14 cellular contexts compared by ENCODE assay signal in the genomic region with DNA sequence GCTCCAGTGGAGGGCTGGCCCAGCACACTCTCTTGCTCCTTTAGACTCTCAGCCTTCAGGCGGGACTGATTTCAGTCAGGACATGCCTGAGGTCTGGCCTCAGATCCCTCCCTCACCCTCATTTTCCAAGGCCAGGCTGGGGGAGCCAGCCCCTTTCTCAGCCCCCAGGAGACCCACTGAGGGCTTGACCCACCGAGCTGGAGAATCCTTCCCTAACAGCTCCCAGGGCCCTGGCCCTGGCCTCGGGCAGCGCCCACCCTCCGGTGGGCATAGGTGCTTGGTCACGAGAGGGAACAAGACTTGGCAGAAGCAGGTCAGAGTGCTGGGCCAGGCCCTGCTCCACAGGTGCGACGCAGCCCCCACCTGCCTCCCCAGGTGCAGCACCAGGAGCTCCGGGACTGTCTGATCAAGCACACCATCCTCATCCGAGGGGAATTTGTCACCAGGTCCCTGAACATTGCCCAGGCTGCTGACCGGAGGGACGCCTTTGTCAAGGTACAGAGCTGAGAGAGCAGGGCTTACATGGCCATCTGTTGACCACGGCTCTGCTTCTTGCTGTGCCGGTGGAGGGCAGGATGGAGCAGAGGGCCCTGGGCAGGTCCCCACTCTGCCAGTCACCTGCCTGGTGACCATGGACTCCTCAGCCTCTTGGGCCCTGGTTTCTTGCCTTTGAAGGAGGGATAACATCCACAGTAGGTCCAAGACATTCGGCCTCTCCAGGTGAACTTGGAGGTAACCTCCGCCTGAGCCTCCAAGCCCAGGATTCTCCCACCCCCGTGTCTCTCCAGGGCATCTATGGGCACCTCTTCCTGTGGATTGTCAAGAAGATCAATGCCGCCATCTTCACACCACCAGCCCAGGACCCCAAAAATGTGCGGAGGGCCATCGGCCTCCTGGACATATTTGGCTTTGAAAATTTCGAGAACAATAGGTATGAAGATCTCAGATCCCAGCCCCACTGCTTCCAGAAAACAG. TPM values are rescaled to one million over a fixed set of nuclear protein-coding genes. Genes with fewer than 3 reads are reported as not detected.
DNase-seq lines count a peak whose midpoint lies in the region; ATAC-seq and TF ChIP-seq lines count a peak whose summit lies in the region.
"Had no signal": no experiment of that assay in that cellular context is flagged by ENCODE, and none has a peak within 500 bp of the region (broad histone marks: within the 10 kb centered on the region; RNA-seq: fewer than 3 reads in every experiment).

No MANE protein-coding gene starts in this region.

- DNase-seq in right atrium auricular region (ENCODE audit: low spot score) (peak; percentile 34), Right ventricle myocardium superior (no peak), ecto neural progenitor cell (ENCODE audit: low spot score) (peak; percentile 32), osteoblast (ENCODE audit: insufficient read length, low spot score, missing footprints) (peak; percentile 85), NCI-H1417 (lab: John Stamatoyannopoulos, UW) (no peak), NCI-H526 treated with DMSO at 0.1 percent for 48 hours (lab: John Stamatoyannopoulos, UW) (no peak), WTC11 (ENCODE audit: low spot score) (no peak)
- DNase-seq: Calu3; CD4-positive, alpha-beta T cell; DMS79 treated with DMSO at 0.1 percent for 48 hours; NCI-H1417 treated with DMSO at 0.1 percent for 48 hours; NCI-H2081; NCI-H510A treated with DMSO at 0.1 percent for 48 hours had no signal

- H3K4me1 ChIP-seq in right atrium auricular region (peaks cover 0 to 4% of the 10 kb centered on the region in 2 donors), osteoblast (ENCODE audit: insufficient read depth, low read length) (peaks cover 2% of the 10 kb centered on the region)

- no peak overlapping the region for H3K4me3 ChIP-seq in right atrium auricular region
- H3K4me3 ChIP-seq in osteoblast (ENCODE audit: insufficient read depth, low read length): no peak overlapping the region

- H3K27me3 Mint-ChIP-seq in WTC11 (ENCODE audit: low read depth): no peaks in the 10 kb centered on the region; the same call in 1 of the 2 replicates
- H3K27me3 Mint-ChIP-seq: B cell; CD4-positive, alpha-beta T cell had no signal

- CTCF ChIA-PET in WTC11 (lab: Charles Lee): interaction anchor here (2.4 to 4.6 kb wide), 2 partner anchors 9 to 114 kb away, joined by 9 to 31 read pairs; no protein-coding TSS in a partner anchor

- H3K79me2 ChIP-seq in osteoblast (ENCODE audit: insufficient read depth, low read length): no peaks in the 10 kb centered on the region

- TF ChIP-seq CTCF in right atrium auricular region (IDR thresholded peaks at IDR 0.05) (no peak), osteoblast (IDR thresholded peaks at IDR 0.05; ENCODE audit: extremely low read depth, low read depth, low read length) (no peak), WTC11 (IDR thresholded peaks at IDR 0.05) (no peak)

- H2AFZ ChIP-seq in osteoblast (ENCODE audit: low read length): no peak overlapping the region

- H3K27me3 ChIP-seq in right atrium auricular region: no peaks in the 10 kb centered on the region
- H3K27me3 ChIP-seq in osteoblast (ENCODE audit: insufficient read depth, low read length): peaks cover 3% of the 10 kb centered on the region

- no peaks in the 10 kb centered on the region for H3K9me3 Mint-ChIP-seq in WTC11
- H3K9me3 Mint-ChIP-seq: CD4-positive, alpha-beta T cell had no signal

- H3K4me3 Mint-ChIP-seq in WTC11: no peak overlapping the region
- H3K4me3 Mint-ChIP-seq: B cell; CD4-positive, alpha-beta T cell had no signal

- no peak overlapping the region for H3K27ac Mint-ChIP-seq in WTC11
- H3K27ac Mint-ChIP-seq: B cell; CD4-positive, alpha-beta T cell had no signal

- H3K27ac ChIP-seq in right atrium auricular region (no peak overlapping the region), osteoblast (ENCODE audit: low read depth, low read length) (no peak overlapping the region)

- no peak overlapping the region for H3K4me2 ChIP-seq in osteoblast (ENCODE audit: insufficient read depth, low read length)

- intact Hi-C loops in Right ventricle myocardium superior (cut with DNase I): no loop called here

- H3K36me3 Mint-ChIP-seq in WTC11: no peaks in the 10 kb centered on the region

- no peaks in the 10 kb centered on the region for H4K20me1 ChIP-seq in osteoblast (ENCODE audit: insufficient read depth, low read length)

- H3K9me3 ChIP-seq in right atrium auricular region (no peaks in the 10 kb centered on the region), osteoblast (ENCODE audit: low read depth, low read length) (no peaks in the 10 kb centered on the region)

- H3K36me3 ChIP-seq in right atrium auricular region: no peaks in the 10 kb centered on the region
- H3K36me3 ChIP-seq in osteoblast (ENCODE audit: insufficient read depth, low read length): no peaks in the 10 kb centered on the region

- H3K4me1 Mint-ChIP-seq in WTC11: peaks cover 13% of the 10 kb centered on the region

- POLR2A ChIA-PET in WTC11 (lab: Charles Lee): no interaction called here

- ATAC-seq in Right ventricle myocardium superior (ENCODE audit: poor library complexity) (no peak), WTC11 (no peak)

TF ChIP-seq in WTC11, 78 proteins besides CTCF, POLR2A, EP300 and RAD21 (continues in another document):
- TF ChIP-seq, protein P1, sequence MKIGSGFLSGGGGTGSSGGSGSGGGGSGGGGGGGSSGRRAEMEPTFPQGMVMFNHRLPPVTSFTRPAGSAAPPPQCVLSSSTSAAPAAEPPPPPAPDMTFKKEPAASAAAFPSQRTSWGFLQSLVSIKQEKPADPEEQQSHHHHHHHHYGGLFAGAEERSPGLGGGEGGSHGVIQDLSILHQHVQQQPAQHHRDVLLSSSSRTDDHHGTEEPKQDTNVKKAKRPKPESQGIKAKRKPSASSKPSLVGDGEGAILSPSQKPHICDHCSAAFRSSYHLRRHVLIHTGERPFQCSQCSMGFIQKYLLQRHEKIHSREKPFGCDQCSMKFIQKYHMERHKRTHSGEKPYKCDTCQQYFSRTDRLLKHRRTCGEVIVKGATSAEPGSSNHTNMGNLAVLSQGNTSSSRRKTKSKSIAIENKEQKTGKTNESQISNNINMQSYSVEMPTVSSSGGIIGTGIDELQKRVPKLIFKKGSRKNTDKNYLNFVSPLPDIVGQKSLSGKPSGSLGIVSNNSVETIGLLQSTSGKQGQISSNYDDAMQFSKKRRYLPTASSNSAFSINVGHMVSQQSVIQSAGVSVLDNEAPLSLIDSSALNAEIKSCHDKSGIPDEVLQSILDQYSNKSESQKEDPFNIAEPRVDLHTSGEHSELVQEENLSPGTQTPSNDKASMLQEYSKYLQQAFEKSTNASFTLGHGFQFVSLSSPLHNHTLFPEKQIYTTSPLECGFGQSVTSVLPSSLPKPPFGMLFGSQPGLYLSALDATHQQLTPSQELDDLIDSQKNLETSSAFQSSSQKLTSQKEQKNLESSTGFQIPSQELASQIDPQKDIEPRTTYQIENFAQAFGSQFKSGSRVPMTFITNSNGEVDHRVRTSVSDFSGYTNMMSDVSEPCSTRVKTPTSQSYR (CRISPR knock-in tag; IDR thresholded peaks at IDR 0.05): no peak
- TF ChIP-seq, protein P2, sequence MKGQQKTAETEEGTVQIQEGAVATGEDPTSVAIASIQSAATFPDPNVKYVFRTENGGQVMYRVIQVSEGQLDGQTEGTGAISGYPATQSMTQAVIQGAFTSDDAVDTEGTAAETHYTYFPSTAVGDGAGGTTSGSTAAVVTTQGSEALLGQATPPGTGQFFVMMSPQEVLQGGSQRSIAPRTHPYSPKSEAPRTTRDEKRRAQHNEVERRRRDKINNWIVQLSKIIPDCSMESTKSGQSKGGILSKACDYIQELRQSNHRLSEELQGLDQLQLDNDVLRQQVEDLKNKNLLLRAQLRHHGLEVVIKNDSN (CRISPR knock-in tag; IDR thresholded peaks at IDR 0.05): no peak
- TF ChIP-seq SOX15 (CRISPR knock-in tag; IDR thresholded peaks at IDR 0.05): no peak
- TF ChIP-seq PRRX2 (CRISPR knock-in tag; IDR thresholded peaks at IDR 0.05): no peak
- TF ChIP-seq, protein P3, sequence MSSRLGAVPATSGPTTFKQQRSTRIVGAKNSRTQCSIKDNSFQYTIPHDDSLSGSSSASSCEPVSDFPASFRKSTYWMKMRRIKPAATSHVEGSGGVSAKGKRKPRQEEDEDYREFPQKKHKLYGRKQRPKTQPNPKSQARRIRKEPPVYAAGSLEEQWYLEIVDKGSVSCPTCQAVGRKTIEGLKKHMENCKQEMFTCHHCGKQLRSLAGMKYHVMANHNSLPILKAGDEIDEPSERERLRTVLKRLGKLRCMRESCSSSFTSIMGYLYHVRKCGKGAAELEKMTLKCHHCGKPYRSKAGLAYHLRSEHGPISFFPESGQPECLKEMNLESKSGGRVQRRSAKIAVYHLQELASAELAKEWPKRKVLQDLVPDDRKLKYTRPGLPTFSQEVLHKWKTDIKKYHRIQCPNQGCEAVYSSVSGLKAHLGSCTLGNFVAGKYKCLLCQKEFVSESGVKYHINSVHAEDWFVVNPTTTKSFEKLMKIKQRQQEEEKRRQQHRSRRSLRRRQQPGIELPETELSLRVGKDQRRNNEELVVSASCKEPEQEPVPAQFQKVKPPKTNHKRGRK (CRISPR knock-in tag; IDR thresholded peaks at IDR 0.05; ENCODE audit: borderline replicate concordance): no peak
- TF ChIP-seq, protein P4, sequence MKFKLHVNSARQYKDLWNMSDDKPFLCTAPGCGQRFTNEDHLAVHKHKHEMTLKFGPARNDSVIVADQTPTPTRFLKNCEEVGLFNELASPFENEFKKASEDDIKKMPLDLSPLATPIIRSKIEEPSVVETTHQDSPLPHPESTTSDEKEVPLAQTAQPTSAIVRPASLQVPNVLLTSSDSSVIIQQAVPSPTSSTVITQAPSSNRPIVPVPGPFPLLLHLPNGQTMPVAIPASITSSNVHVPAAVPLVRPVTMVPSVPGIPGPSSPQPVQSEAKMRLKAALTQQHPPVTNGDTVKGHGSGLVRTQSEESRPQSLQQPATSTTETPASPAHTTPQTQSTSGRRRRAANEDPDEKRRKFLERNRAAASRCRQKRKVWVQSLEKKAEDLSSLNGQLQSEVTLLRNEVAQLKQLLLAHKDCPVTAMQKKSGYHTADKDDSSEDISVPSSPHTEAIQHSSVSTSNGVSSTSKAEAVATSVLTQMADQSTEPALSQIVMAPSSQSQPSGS (CRISPR knock-in tag; IDR thresholded peaks at IDR 0.05; ENCODE audit: borderline replicate concordance, low read depth): no peak
- TF ChIP-seq ZNF263 (CRISPR knock-in tag; IDR thresholded peaks at IDR 0.05; ENCODE audit: low read depth): no peak
- no peak for TF ChIP-seq TEAD1 (CRISPR knock-in tag; IDR thresholded peaks at IDR 0.05)
- TF ChIP-seq NR2C2 (CRISPR knock-in tag; IDR thresholded peaks at IDR 0.05): no peak

RNA-seq across cellular contexts. Expression of a gene that starts 46.3 kb away (rescaled TPM):
- total RNA-seq in right atrium auricular region: under 1 TPM; 0.52 to 0.67 TPM
- total RNA-seq in Right ventricle myocardium superior: 0.32 TPM
- total RNA-seq in osteoblast: under 0.01 TPM in 2 replicates
- 0.02 TPM in 1 of 3 replicates, not detected in the others for total RNA-seq in WTC11 (2021)

RNA-seq across cellular contexts. Expression of a gene that starts 55.5 kb away (rescaled TPM):
- total RNA-seq in right atrium auricular region (10 to 100 TPM; 43.3 to 46.4 TPM), Right ventricle myocardium superior (57.7 TPM), osteoblast (28.3 and 36.6 TPM in 2 replicates), WTC11 (2021) (69.2 to 70.5 TPM (median 69.3 TPM) in 3 replicates)

Comparison
In these comparisons a context has a peak if more than half of its experiments do, and no peak if none do; other contexts are left out.
1. DNase-seq: peak in right atrium auricular region (single experiment), ecto neural progenitor cell (single experiment) and osteoblast (single experiment); none in Right ventricle myocardium superior (single experiment), NCI-H1417 (0 of 3), NCI-H526 treated with DMSO at 0.1 percent for 48 hours (single experiment) and WTC11 (single experiment).